25 cellular contexts compared by ENCODE assay signal in genomic region chr5:29649321-29649720, GRCh38.
DNase-seq lines count a peak whose midpoint lies in the region; ATAC-seq, FAIRE-seq and TF ChIP-seq lines count a peak whose summit lies in the region.
"Had no signal": no experiment of that assay in that cellular context is flagged by ENCODE, and none has a peak within 500 bp of the region (broad histone marks: within the 10 kb centered on the region; RNA-seq: fewer than 3 reads in every experiment).

No MANE protein-coding gene starts in this region.

- no peak overlapping the region for H3K56ac ChIP-seq in mesendoderm (ENCODE audit: low read length)

- DNase-seq in HTR-8/SVneo (ENCODE audit: insufficient read length, low spot score) (no peak), NCI-H226 (peak; percentile 45), mesendoderm (peak; percentile 90), hepatocyte (ENCODE audit: low spot score) (no peak), NCI-H1105 (lab: John Stamatoyannopoulos, UW) (no peak)
- DNase-seq: 8988T; ACHN; BE2C; C1 segment of cervical spinal cord; CD4-positive, alpha-beta memory T cell; CD4-positive, CD25-positive, alpha-beta regulatory T cell; CD8-positive, alpha-beta memory T cell; COR-L47; DMS 273 treated with DMSO at 0.1 percent for 48 hours; DMS153; DMS53; DMS79; DND-41; EL; GDM1 had no signal

- no peak overlapping the region for H2AK5ac ChIP-seq in mesendoderm (ENCODE audit: low read length)

- H3K27ac ChIP-seq in mesendoderm (ENCODE audit: low read depth, low read length) (no peak overlapping the region), hepatocyte (no peak overlapping the region)
- H3K27ac ChIP-seq: BLaER1 had no signal

- no peak for TF ChIP-seq CTCF in hepatocyte (IDR thresholded peaks at IDR 0.05; ENCODE audit: poor library complexity)

- H2AFZ ChIP-seq in hepatocyte = no peak overlapping the region

- peak overlapping the region; percentile 86 for H3K4ac ChIP-seq in mesendoderm (ENCODE audit: low read depth, low read length)

- no peak overlapping the region for H3K23ac ChIP-seq in mesendoderm (ENCODE audit: low read length)

- H3K36me3 ChIP-seq in mesendoderm (ENCODE audit: control insufficient read depth, insufficient read depth, low read length) (no peaks in the 10 kb centered on the region), hepatocyte (replicated peaks; ENCODE audit: insufficient read depth, low read depth) (no peaks in the 10 kb centered on the region)
- H3K36me3 ChIP-seq: BE2C, BLaER1 had no signal

- no peaks in the 10 kb centered on the region for H3K79me1 ChIP-seq in mesendoderm (ENCODE audit: low read length)

- H3K4me2 ChIP-seq in mesendoderm (ENCODE audit: low read length) (no peak overlapping the region), hepatocyte (no peak overlapping the region)
- H3K4me2 ChIP-seq: BLaER1 had no signal

- H3K9me3 ChIP-seq in hepatocyte (ENCODE audit: low read depth) = no peaks in the 10 kb centered on the region
- H3K9me3 ChIP-seq: BE2C, BLaER1 had no signal

- no CpG with 5 or more reads among the region's 2 CpGs for WGBS in mesendoderm (ENCODE audit: extremely low coverage, insufficient coverage, low lambda C conversion rate)
- WGBS in hepatocyte (ENCODE audit: low lambda C conversion rate, missing lambda C conversion rate) = 58% methylated on average over 2 of the region's 2 CpGs

- no peak overlapping the region for H3K18ac ChIP-seq in mesendoderm (ENCODE audit: low read length)

- no peak overlapping the region for H2BK5ac ChIP-seq in mesendoderm (ENCODE audit: low read length)

- no peak overlapping the region for H4K5ac ChIP-seq in mesendoderm (ENCODE audit: low read length)

- no peak overlapping the region for H3K9ac ChIP-seq in mesendoderm (ENCODE audit: low read length)
- H3K9ac ChIP-seq: BLaER1 had no signal

- no peaks in the 10 kb centered on the region for H4K20me1 ChIP-seq in hepatocyte (ENCODE audit: insufficient read depth, poor library complexity, severe bottlenecking)
- H4K20me1 ChIP-seq: BLaER1 had no signal

- no peaks in the 10 kb centered on the region for H3K27me3 ChIP-seq in mesendoderm (ENCODE audit: insufficient read depth, low read length, poor library complexity)
- H3K27me3 ChIP-seq in hepatocyte = no peaks in the 10 kb centered on the region
- H3K27me3 ChIP-seq: BE2C, BLaER1 had no signal

- H3K4me3 ChIP-seq in mesendoderm (ENCODE audit: low read length) = no peak overlapping the region
- no peak overlapping the region for H3K4me3 ChIP-seq in hepatocyte
- H3K4me3 ChIP-seq: BLaER1, GM12878 had no signal

- H4K8ac ChIP-seq in mesendoderm (ENCODE audit: low read depth, low read length) = no peak overlapping the region

- no peak overlapping the region for H2BK120ac ChIP-seq in mesendoderm (ENCODE audit: low read depth, low read length)

- H3K4me1 ChIP-seq in mesendoderm (ENCODE audit: control insufficient read depth, low read depth, low read length) (no peaks in the 10 kb centered on the region), hepatocyte (ENCODE audit: insufficient read depth) (no peaks in the 10 kb centered on the region)
- H3K4me1 ChIP-seq: BE2C, BLaER1 had no signal

- ATAC-seq in HG02763 (IDR thresholded peaks at IDR 0.05; ENCODE audit: unreplicated experiment) = no peak
- ATAC-seq: GM12878 had no signal

- no peaks in the 10 kb centered on the region for H3K79me2 ChIP-seq in mesendoderm (ENCODE audit: control insufficient read depth, insufficient read depth, low read length)
- no peaks in the 10 kb centered on the region for H3K79me2 ChIP-seq in hepatocyte

- peak; percentile 38 for FAIRE-seq in HTR-8/SVneo (lab: Jason Lieb, UNC)
- FAIRE-seq: GM12878, GM12892, GM18507 had no signal

- no peaks in the 10 kb centered on the region for H3K9me2 ChIP-seq in hepatocyte (replicated peaks; ENCODE audit: insufficient read depth)

- no peak overlapping the region for H2BK15ac ChIP-seq in mesendoderm (replicated peaks; ENCODE audit: low read depth)

Comparison
In these comparisons a context has a peak if more than half of its experiments do, and no peak if none do; other contexts are left out.
1. DNase-seq: peak in NCI-H226 (single experiment) and mesendoderm (single experiment); none in HTR-8/SVneo (single experiment), hepatocyte (single experiment) and NCI-H1105 (single experiment).